8 cellular contexts compared by ENCODE assay signal in genomic region chr11:35138058-35138457, GRCh38. TPM values are rescaled to one million over a fixed set of nuclear protein-coding genes. Genes with fewer than 3 reads are reported as not detected.
DNase-seq lines count a peak whose midpoint lies in the region; ATAC-seq and TF ChIP-seq lines count a peak whose summit lies in the region.

No MANE protein-coding gene starts in this region.

- H4K20me1 ChIP-seq in MM.1S (ENCODE audit: insufficient read depth, low read length) (no peaks in the 10 kb centered on the region), neural progenitor cell (ENCODE audit: low read depth) (no peaks in the 10 kb centered on the region), smooth muscle cell (ENCODE audit: low read depth) (no peaks in the 10 kb centered on the region)

- 92% methylated on average over 1 of the region's 1 CpG for WGBS in smooth muscle cell (ENCODE audit: low lambda C conversion rate)

- H3K27ac ChIP-seq in CD4-positive, CD25-positive, alpha-beta regulatory T cell (ENCODE audit: insufficient read depth, low read length, poor library complexity, severe bottlenecking), result no peak overlapping the region
- H3K27ac ChIP-seq in MM.1S (ENCODE audit: low read length), result no peak overlapping the region
- H3K27ac ChIP-seq in coronary artery, result peak overlapping the region; percentile 95 to 96
- H3K27ac ChIP-seq in neural progenitor cell, result no peak overlapping the region
- no peak overlapping the region for H3K27ac ChIP-seq in smooth muscle cell (ENCODE audit: low read depth)

- peaks cover 0 to 3% (median 0%) of the 10 kb centered on the region in 7 donors for H3K9me3 Mint-ChIP-seq in CD4-positive, CD25-positive, alpha-beta regulatory T cell
- no peaks in the 10 kb centered on the region for H3K9me3 Mint-ChIP-seq in neural progenitor cell

- peak overlapping the region; percentile 94 to 99 (median 96) for H3K4me3 Mint-ChIP-seq in CD4-positive, CD25-positive, alpha-beta regulatory T cell
- H3K4me3 Mint-ChIP-seq in neural progenitor cell, result peak overlapping the region; percentile 74

- H3K4me1 ChIP-seq in CD4-positive, CD25-positive, alpha-beta regulatory T cell (ENCODE audit: control insufficient read depth, insufficient read depth, low read length, poor library complexity, severe bottlenecking), result peaks cover 38% of the 10 kb centered on the region
- H3K4me1 ChIP-seq in MM.1S (ENCODE audit: low read length), result peaks cover 24% of the 10 kb centered on the region
- H3K4me1 ChIP-seq in neural progenitor cell, result peaks cover 5% of the 10 kb centered on the region
- H3K4me1 ChIP-seq in smooth muscle cell (ENCODE audit: low read depth), result peaks cover 6% of the 10 kb centered on the region

- H3K36me3 ChIP-seq in CD4-positive, CD25-positive, alpha-beta regulatory T cell (ENCODE audit: control insufficient read depth, insufficient read depth, low read length), result peaks cover 5% of the 10 kb centered on the region
- no peaks in the 10 kb centered on the region for H3K36me3 ChIP-seq in MM.1S (replicated peaks; ENCODE audit: insufficient read depth, low read length)
- no peaks in the 10 kb centered on the region for H3K36me3 ChIP-seq in neural progenitor cell
- no peaks in the 10 kb centered on the region for H3K36me3 ChIP-seq in smooth muscle cell (ENCODE audit: low read depth)

- TF ChIP-seq CTCF in MM.1S (IDR thresholded peaks at IDR 0.05; ENCODE audit: low read length), result no peak
- TF ChIP-seq CTCF in coronary artery (IDR thresholded peaks at IDR 0.05), result no peak
- no peak for TF ChIP-seq CTCF in neural progenitor cell (IDR thresholded peaks at IDR 0.05)
- TF ChIP-seq CTCF in smooth muscle cell (IDR thresholded peaks at IDR 0.05; ENCODE audit: borderline replicate concordance, insufficient read depth, poor library complexity, severe bottlenecking), result no peak

- no peak for DNase-seq in CD4-positive, CD25-positive, alpha-beta regulatory T cell
- DNase-seq in MM.1S, result no peak
- DNase-seq in coronary artery (ENCODE audit: low spot score), result no peak
- no peak for DNase-seq in neural progenitor cell (ENCODE audit: low spot score)
- no peak for DNase-seq in NCI-H526 treated with DMSO at 0.1 percent for 48 hours (lab: John Stamatoyannopoulos, UW)
- no peak for DNase-seq in DMS153 (lab: John Stamatoyannopoulos, UW)
- DNase-seq in putamen (ENCODE audit: low spot score), result no peak
- DNase-seq in smooth muscle cell (lab: John Stamatoyannopoulos, UW; ENCODE audit: unreplicated experiment), result no peak

- H3K36me3 Mint-ChIP-seq in CD4-positive, CD25-positive, alpha-beta regulatory T cell, result peaks cover 17% of the 10 kb centered on the region
- H3K36me3 Mint-ChIP-seq in neural progenitor cell, result no peaks in the 10 kb centered on the region

- H3K27me3 Mint-ChIP-seq in CD4-positive, CD25-positive, alpha-beta regulatory T cell, result no peaks in the 10 kb centered on the region
- H3K27me3 Mint-ChIP-seq in neural progenitor cell (ENCODE audit: insufficient read depth, low read depth), result peaks cover 24% of the 10 kb centered on the region

- no peak for ATAC-seq in CD4-positive, CD25-positive, alpha-beta regulatory T cell (ENCODE audit: low read depth in 2 of 2)

- H3F3A ChIP-seq in MM.1S (ENCODE audit: insufficient read depth, low read length) (peaks cover 32% of the 10 kb centered on the region), neural progenitor cell (ENCODE audit: low read depth) (no peaks in the 10 kb centered on the region), smooth muscle cell (ENCODE audit: low read depth) (no peaks in the 10 kb centered on the region)

- peak overlapping the region; percentile 93 to 100 (median 99) for H3K27ac Mint-ChIP-seq in CD4-positive, CD25-positive, alpha-beta regulatory T cell
- H3K27ac Mint-ChIP-seq in neural progenitor cell, result no peak overlapping the region

- no peaks in the 10 kb centered on the region for H3K9me3 ChIP-seq in CD4-positive, CD25-positive, alpha-beta regulatory T cell (ENCODE audit: control insufficient read depth in 2 of 2, low read length in 2 of 2)
- H3K9me3 ChIP-seq in MM.1S (replicated peaks; ENCODE audit: insufficient read depth, low read length) (no peaks in the 10 kb centered on the region), neural progenitor cell (ENCODE audit: low read depth) (no peaks in the 10 kb centered on the region), smooth muscle cell (replicated peaks; ENCODE audit: low read depth) (no peaks in the 10 kb centered on the region)

- no peak overlapping the region for H2AFZ ChIP-seq in MM.1S (ENCODE audit: low read length)
- no peak overlapping the region for H2AFZ ChIP-seq in neural progenitor cell (replicated peaks)
- H2AFZ ChIP-seq in smooth muscle cell (ENCODE audit: low read depth), result no peak overlapping the region

- H3K9ac ChIP-seq in MM.1S (ENCODE audit: low read length), result peak overlapping the region; percentile 97; the same call in 1 of the 2 replicates
- H3K9ac ChIP-seq in neural progenitor cell, result no peak overlapping the region
- H3K9ac ChIP-seq in smooth muscle cell (ENCODE audit: low read depth), result no peak overlapping the region

- peaks cover 13 to 39% (median 26%) of the 10 kb centered on the region in 4 donors for H3K4me1 Mint-ChIP-seq in CD4-positive, CD25-positive, alpha-beta regulatory T cell
- H3K4me1 Mint-ChIP-seq in neural progenitor cell, result peaks cover 4% of the 10 kb centered on the region

- peak overlapping the region; percentile 71 for H3K4me3 ChIP-seq in CD4-positive, CD25-positive, alpha-beta regulatory T cell (ENCODE audit: low read depth, low read length)
- peak overlapping the region; percentile 88; the same call in 1 of the 2 replicates for H3K4me3 ChIP-seq in MM.1S (ENCODE audit: low read length)
- peak overlapping the region; percentile 91 for H3K4me3 ChIP-seq in coronary artery
- H3K4me3 ChIP-seq in neural progenitor cell, result no peak overlapping the region
- no peak overlapping the region for H3K4me3 ChIP-seq in smooth muscle cell

- H3K9me2 ChIP-seq in MM.1S (replicated peaks; ENCODE audit: insufficient read depth, low read length), result no peaks in the 10 kb centered on the region

- H3K4me2 ChIP-seq in MM.1S (ENCODE audit: low read depth, low read length) (peak overlapping the region; percentile 95), neural progenitor cell (peak overlapping the region; percentile 97), smooth muscle cell (no peak overlapping the region)

- H3K79me2 ChIP-seq in MM.1S (ENCODE audit: low read length) (peaks cover 50% of the 10 kb centered on the region), neural progenitor cell (ENCODE audit: low read depth) (no peaks in the 10 kb centered on the region), smooth muscle cell (ENCODE audit: low read depth) (peaks cover 28% of the 10 kb centered on the region)

- no peaks in the 10 kb centered on the region for H3K27me3 ChIP-seq in CD4-positive, CD25-positive, alpha-beta regulatory T cell (ENCODE audit: control insufficient read depth, insufficient read depth, low read length)
- H3K27me3 ChIP-seq in MM.1S (replicated peaks; ENCODE audit: insufficient read depth, low read length) (no peaks in the 10 kb centered on the region), neural progenitor cell (peaks cover 71% of the 10 kb centered on the region), smooth muscle cell (ENCODE audit: low read depth) (no peaks in the 10 kb centered on the region)

RNA-seq across cellular contexts. Expression of gene CD44, which starts 0.9 kb away (rescaled TPM):
- total RNA-seq in CD4-positive, CD25-positive, alpha-beta regulatory T cell, result 1,181 TPM
- 100 to 1,000 TPM; 441 to 539 (median 477) TPM for polyA plus RNA-seq in CD4-positive, CD25-positive, alpha-beta regulatory T cell
- total RNA-seq in neural progenitor cell (ENCODE audit: low replicate concordance), result 1.4 and 1.7 TPM in 2 replicates
- total RNA-seq in smooth muscle cell, result 143 and 248 TPM in 2 replicates
- polyA plus RNA-seq in smooth muscle cell, result 116 and 174 TPM in 2 replicates

Comparison
In these comparisons a context has a peak if more than half of its experiments do, and no peak if none do; other contexts are left out.
1. H3K27ac ChIP-seq: peak in coronary artery (2 of 2); none in CD4-positive, CD25-positive, alpha-beta regulatory T cell (single experiment), MM.1S (single experiment), neural progenitor cell (single experiment) and smooth muscle cell (single experiment).
2. H3K4me3 ChIP-seq: peak in CD4-positive, CD25-positive, alpha-beta regulatory T cell (single experiment), MM.1S (single experiment) and coronary artery (single experiment); none in neural progenitor cell (single experiment) and smooth muscle cell (single experiment).
3. RNA of gene CD44, which starts 0.9 kb away (total RNA-seq): 1,181 TPM in CD4-positive, CD25-positive, alpha-beta regulatory T cell (single experiment) and 143 to 248 TPM in smooth muscle cell; 1.4 to 1.7 TPM in neural progenitor cell; every median in the first group is over 10 times any median in the second.